Comparison of ENCODE assay signal across 8 cellular contexts in genomic region chr12:51391047-51391837, GRCh38. TPM values are rescaled to one million over a fixed set of nuclear protein-coding genes. Genes with fewer than 3 reads are reported as not detected.
A peak's percentile ranks its signal among the peaks of the same experiment; 100 is the strongest.
DNase-seq lines count a peak whose midpoint lies in the region; ATAC-seq and TF ChIP-seq lines count a peak whose summit lies in the region.

Gene GALNT6, minus strand, starts transcription at chr12:51391406. Its CDS starts 11,625 bp downstream, at chr12:51379781.

- peaks cover 5 to 12% (median 9%) of the 10 kb centered on the region in 3 donors for H3K4me1 ChIP-seq in skeletal muscle tissue (ENCODE audit: control insufficient read depth in 3 of 3, insufficient read depth in 3 of 3, low read length in 3 of 3)

- peak within 1 kb of the TSS; percentile 87 to 94 (median 89) for H3K4me3 Mint-ChIP-seq in T-cell
- H3K4me3 Mint-ChIP-seq in activated naive CD8-positive, alpha-beta T cell treated with anti-CD3 and anti-CD28 coated beads, Interleukin-2, amount 50 U/mL, for 24 hours = peak within 1 kb of the TSS; percentile 91

- peak within 1 kb of the TSS in 2 of 3 donors; percentile 14 to 55 for H3K9ac ChIP-seq in skeletal muscle tissue (ENCODE audit: low read depth in 1 of 3, low read length in 3 of 3)

- H3K27me3 ChIP-seq in skeletal muscle tissue (ENCODE audit: control insufficient read depth in 3 of 3, insufficient read depth in 3 of 3, low read length in 3 of 3) = peaks cover 10 to 30% (median 13%) of the 10 kb centered on the region in 3 donors

- peaks cover 79 to 88% (median 86%) of the 10 kb centered on the region in 3 donors for H3K4me1 Mint-ChIP-seq in T-cell
- peaks cover 85% of the 10 kb centered on the region for H3K4me1 Mint-ChIP-seq in activated naive CD8-positive, alpha-beta T cell treated with anti-CD3 and anti-CD28 coated beads, Interleukin-2, amount 50 U/mL, for 24 hours

- ATAC-seq in GM19324 (IDR thresholded peaks at IDR 0.05; ENCODE audit: low FRiP score, unreplicated experiment) (peak; percentile 70), T-cell (replicated peaks in 1 of 4) (peak; percentile 70 to 78 (median 74)), HG03520 (IDR thresholded peaks at IDR 0.05; ENCODE audit: unreplicated experiment) (no peak)
- peak; percentile 38 for ATAC-seq in activated naive CD8-positive, alpha-beta T cell treated with anti-CD3 and anti-CD28 coated beads, Interleukin-2, amount 50 U/mL, for 24 hours

- TF ChIP-seq CTCF in AG10803 (conservative IDR thresholded peaks at IDR 0.05; ENCODE audit: low read length) = no peak

- CTCF ChIA-PET in T-cell (lab: Charles Lee) = interaction anchor here in 1 of 2 donors (1.2 kb wide), 1 partner anchor 24 kb away, joined by 3 read pairs; no protein-coding TSS in a partner anchor

- DNase-seq in AG10803 (ENCODE audit: low read depth) (no peak), HT1080 (ENCODE audit: low read depth) (peak; percentile 59), T-cell (peak; percentile 29 to 81 (median 61)), hepatic stellate cell (ENCODE audit: low spot score) (peak; percentile 46)
- DNase-seq in activated naive CD8-positive, alpha-beta T cell treated with anti-CD3 and anti-CD28 coated beads, Interleukin-2, amount 50 U/mL, for 24 hours = peak; percentile 80

- no peaks in the 10 kb centered on the region for H3K36me3 Mint-ChIP-seq in T-cell
- peaks cover 9% of the 10 kb centered on the region for H3K36me3 Mint-ChIP-seq in activated naive CD8-positive, alpha-beta T cell treated with anti-CD3 and anti-CD28 coated beads, Interleukin-2, amount 50 U/mL, for 24 hours (ENCODE audit: low read depth)

- POLR2A ChIA-PET in T-cell (lab: Charles Lee) = interaction anchor here in 1 of 2 donors (0.5 to 1.3 kb wide), 2 partner anchors 10 to 22 kb away, joined by 3 to 6 read pairs; no protein-coding TSS in a partner anchor

- no peak within 1 kb of the TSS for H3K27ac ChIP-seq in skeletal muscle tissue (ENCODE audit: low read depth, low read length)

- H3K4me3 ChIP-seq in AG10803 (ENCODE audit: low read length) = peak within 1 kb of the TSS; percentile 68
- H3K4me3 ChIP-seq in skeletal muscle tissue (ENCODE audit: low read length in 3 of 3) = peak within 1 kb of the TSS; percentile 56 to 64 (median 61)

- H3K9me3 Mint-ChIP-seq in T-cell = no peaks in the 10 kb centered on the region
- H3K9me3 Mint-ChIP-seq in activated naive CD8-positive, alpha-beta T cell treated with anti-CD3 and anti-CD28 coated beads, Interleukin-2, amount 50 U/mL, for 24 hours = no peaks in the 10 kb centered on the region

- no peaks in the 10 kb centered on the region for H3K9me3 ChIP-seq in skeletal muscle tissue (ENCODE audit: control insufficient read depth in 3 of 3, low read length in 3 of 3)

- H3K27ac Mint-ChIP-seq in T-cell = peak within 1 kb of the TSS; percentile 71 to 96
- H3K27ac Mint-ChIP-seq in activated naive CD8-positive, alpha-beta T cell treated with anti-CD3 and anti-CD28 coated beads, Interleukin-2, amount 50 U/mL, for 24 hours = peak within 1 kb of the TSS; percentile 83

- no peaks in the 10 kb centered on the region for H3K36me3 ChIP-seq in skeletal muscle tissue (ENCODE audit: control insufficient read depth in 3 of 3, insufficient read depth in 3 of 3, low read length in 3 of 3)

- H3K27me3 Mint-ChIP-seq in T-cell = no peaks in the 10 kb centered on the region
- no peaks in the 10 kb centered on the region for H3K27me3 Mint-ChIP-seq in activated naive CD8-positive, alpha-beta T cell treated with anti-CD3 and anti-CD28 coated beads, Interleukin-2, amount 50 U/mL, for 24 hours

RNA-seq across cellular contexts. Expression of gene GALNT6, which starts in this region (rescaled TPM):
- total RNA-seq in HT1080 (2014; rRNA removed; shearing (Covaris generic)) = 58.9 and 60.2 TPM in 2 replicates
- polyA plus RNA-seq in HT1080 (2015; cell fraction: cytosol; rRNA removed) = 30.8 and 32.6 TPM in 2 replicates
- 56.6 and 59.9 TPM in 2 replicates for polyA plus RNA-seq in HT1080 (2015; cell fraction: nucleus; rRNA removed)
- total RNA-seq in T-cell (10 to 100 TPM in 2 of 5 donors, 1 to 10 TPM in 3; 5.3 to 19.6 (median 7.9) TPM), skeletal muscle tissue (1.6 TPM)
